In genomic region chr11:44531116-44531504, GRCh38 we compare ENCODE assay signal across 25 cellular contexts. TPM values are rescaled to one million over a fixed set of nuclear protein-coding genes. Genes with fewer than 3 reads are reported as not detected.
DNase-seq lines count a peak whose midpoint lies in the region; ATAC-seq and TF ChIP-seq lines count a peak whose summit lies in the region.
"Had no signal": no experiment of that assay in that cellular context is flagged by ENCODE, and none has a peak within 500 bp of the region (broad histone marks: within the 10 kb centered on the region; RNA-seq: fewer than 3 reads in every experiment).

No MANE protein-coding gene starts in this region.

- ATAC-seq in activated CD8-positive, alpha-beta T cell treated with anti-CD3 and anti-CD28 coated beads, Interleukin-2, amount 10 ng/mL, durations not matched to agents 7 days and 5 days, result no peak
- no peak for ATAC-seq in HG02885 (IDR thresholded peaks at IDR 0.05; ENCODE audit: poor library complexity, unreplicated experiment)
- no peak for ATAC-seq in GM21825 (IDR thresholded peaks at IDR 0.05; ENCODE audit: unreplicated experiment)
- ATAC-seq: gastroesophageal sphincter; naive thymus-derived CD8-positive, alpha-beta T cell had no signal

- no peak overlapping the region for H2BK15ac ChIP-seq in mesenchymal stem cell (ENCODE audit: low read depth, poor library complexity, severe bottlenecking)

- H3K27ac ChIP-seq in mesenchymal stem cell (ENCODE audit: low read length, poor library complexity, severe bottlenecking) (no peak overlapping the region), ovary (no peak overlapping the region)
- H3K27ac ChIP-seq: esophagus squamous epithelium, gastroesophageal sphincter, PC-9, SJCRH30, thyroid gland had no signal

- no peak overlapping the region for H3K4ac ChIP-seq in mesenchymal stem cell (ENCODE audit: low read depth in 1 of 2, low read length in 2 of 2)

- no peaks in the 10 kb centered on the region for H3K9me3 Mint-ChIP-seq in activated CD4-positive, alpha-beta T cell treated with anti-CD3 and anti-CD28 coated beads, Interleukin-2, amount 10 ng/mL, durations not matched to agents 7 days and 5 days
- H3K9me3 Mint-ChIP-seq in activated CD8-positive, alpha-beta T cell treated with anti-CD3 and anti-CD28 coated beads, Interleukin-2, amount 10 ng/mL, durations not matched to agents 7 days and 5 days (ENCODE audit: insufficient read depth), result no peaks in the 10 kb centered on the region
- H3K9me3 Mint-ChIP-seq: CD4-positive, CD25-positive, alpha-beta regulatory T cell; naive thymus-derived CD8-positive, alpha-beta T cell had no signal

- H4K8ac ChIP-seq in mesenchymal stem cell (ENCODE audit: low read length), result no peak overlapping the region

- H3K4me1 ChIP-seq in mesenchymal stem cell (ENCODE audit: control insufficient read depth, insufficient read depth, low read depth, low read length) (peaks cover 3% of the 10 kb centered on the region), ovary (ENCODE audit: insufficient read depth) (no peaks in the 10 kb centered on the region)
- H3K4me1 ChIP-seq: esophagus squamous epithelium, gastroesophageal sphincter, thyroid gland had no signal

- H3K27me3 ChIP-seq in H7 (ENCODE audit: control insufficient read depth, insufficient read depth, low read length) (no peaks in the 10 kb centered on the region), mesenchymal stem cell (ENCODE audit: control insufficient read depth in 1 of 2, insufficient read depth in 1 of 2, low read length in 2 of 2) (peaks cover 52 to 53% of the 10 kb centered on the region in 2 experiments), ovary (no peaks in the 10 kb centered on the region)
- H3K27me3 ChIP-seq: MG63, SJCRH30, thyroid gland had no signal

- H3K9ac ChIP-seq in mesenchymal stem cell (ENCODE audit: low read length), result no peak overlapping the region

- TF ChIP-seq CTCF in ovary (IDR thresholded peaks at IDR 0.05), result no peak

- H3K23ac ChIP-seq in mesenchymal stem cell (ENCODE audit: low read length in 2 of 2), result no peak overlapping the region

- H3K9me3 ChIP-seq in mesenchymal stem cell (ENCODE audit: control insufficient read depth, low read length) (no peaks in the 10 kb centered on the region), ovary (no peaks in the 10 kb centered on the region)
- H3K9me3 ChIP-seq: esophagus squamous epithelium, gastroesophageal sphincter, MG63, SJCRH30, thyroid gland had no signal

- no peak overlapping the region for H3K4me3 Mint-ChIP-seq in activated CD4-positive, alpha-beta T cell treated with anti-CD3 and anti-CD28 coated beads, Interleukin-2, amount 10 ng/mL, durations not matched to agents 7 days and 5 days
- no peak overlapping the region for H3K4me3 Mint-ChIP-seq in activated CD8-positive, alpha-beta T cell treated with anti-CD3 and anti-CD28 coated beads, Interleukin-2, amount 10 ng/mL, durations not matched to agents 7 days and 5 days
- H3K4me3 Mint-ChIP-seq: CD4-positive, CD25-positive, alpha-beta regulatory T cell; naive thymus-derived CD8-positive, alpha-beta T cell had no signal

- intact Hi-C loops in ovary (cut with DNase I), result loop anchor here (10.0 kb wide), 3 partner anchors 396 to 436 kb away; partner anchors contain the start of gene EXT2 (in 1 of the 4)

- CTCF ChIA-PET in activated CD4-positive, alpha-beta T cell treated with anti-CD3 and anti-CD28 coated beads, Interleukin-2, amount 10 ng/mL, durations not matched to agents 7 days and 5 days (lab: Charles Lee), result interaction anchor here (1.3 to 1.4 kb wide), 2 partner anchors 14 to 405 kb away, joined by 3 to 4 read pairs; no protein-coding TSS in a partner anchor
- CTCF ChIA-PET in activated CD8-positive, alpha-beta T cell treated with anti-CD3 and anti-CD28 coated beads, Interleukin-2, amount 10 ng/mL, durations not matched to agents 7 days and 5 days (lab: Charles Lee), result interaction anchor here (1.1 kb wide), 1 partner anchor 245 kb away, joined by 3 read pairs; no protein-coding TSS in a partner anchor

- H3K18ac ChIP-seq in mesenchymal stem cell (ENCODE audit: low read depth in 1 of 2, low read length in 2 of 2), result no peak overlapping the region

- H3K4me1 Mint-ChIP-seq in activated CD4-positive, alpha-beta T cell treated with anti-CD3 and anti-CD28 coated beads, Interleukin-2, amount 10 ng/mL, durations not matched to agents 7 days and 5 days, result peaks cover 26% of the 10 kb centered on the region
- peaks cover 27% of the 10 kb centered on the region for H3K4me1 Mint-ChIP-seq in activated CD8-positive, alpha-beta T cell treated with anti-CD3 and anti-CD28 coated beads, Interleukin-2, amount 10 ng/mL, durations not matched to agents 7 days and 5 days (ENCODE audit: low read depth)

- WGBS in mesenchymal stem cell, result 63% methylated on average over 8 of the region's 9 CpGs
- WGBS in ovary, 3 donors, result 47 to 65% (median 57%) methylated on average over 9 of the region's 9 CpGs

- no peaks in the 10 kb centered on the region for H3K36me3 ChIP-seq in H7 (replicated peaks; ENCODE audit: control insufficient read depth, insufficient read depth, low read length)
- no peaks in the 10 kb centered on the region for H3K36me3 ChIP-seq in mesenchymal stem cell (ENCODE audit: control insufficient read depth in 1 of 2, insufficient read depth in 2 of 2, low read depth in 1 of 2, low read length in 2 of 2)
- no peaks in the 10 kb centered on the region for H3K36me3 ChIP-seq in ovary
- H3K36me3 ChIP-seq: esophagus squamous epithelium, gastroesophageal sphincter, MG63, SJCRH30, thyroid gland had no signal

- DNase-seq in activated CD4-positive, alpha-beta T cell treated with anti-CD3 and anti-CD28 coated beads, Interleukin-2, amount 10 ng/mL, durations not matched to agents 7 days and 5 days, result no peak
- no peak for DNase-seq in activated CD4-positive, alpha-beta T cell treated with anti-CD3 and anti-CD28 coated beads for 48 hours
- DNase-seq in H7, result peak; percentile 22
- DNase-seq in activated CD8-positive, alpha-beta T cell treated with anti-CD3 and anti-CD28 coated beads, Interleukin-2, amount 10 ng/mL, durations not matched to agents 7 days and 5 days, result no peak
- DNase-seq in mesenchymal stem cell, result no peak
- no peak for DNase-seq in ovary
- DNase-seq: activated CD8-positive, alpha-beta memory T cell treated with anti-CD3 and anti-CD28 coated beads, Interleukin-2, amount 50 U/mL, for 4 hours; activated naive CD4-positive, alpha-beta T cell treated with Interleukin-2 at 50 U/mL for 16 hours; cerebellar nuclear complex; DMS79; effector CD4-positive, alpha-beta T cell; esophagus squamous epithelium; MG63; naive thymus-derived CD8-positive, alpha-beta T cell; NCI-H1436 treated with DMSO at 0.1 percent for 48 hours; NCI-H2171; PC-9; thyroid gland had no signal

- no peak for TF ChIP-seq EP300 in ovary (IDR thresholded peaks at IDR 0.05)

- H3K4me3 ChIP-seq in H7 (ENCODE audit: insufficient read depth, low read depth, low read length) (no peak overlapping the region), mesenchymal stem cell (ENCODE audit: insufficient read depth in 1 of 2, low read depth in 1 of 2, low read length in 2 of 2) (no peak overlapping the region), ovary (no peak overlapping the region)
- H3K4me3 ChIP-seq: esophagus squamous epithelium, gastroesophageal sphincter, GM12878, MG63, PC-9, SJCRH30, thyroid gland had no signal

- no peak overlapping the region for H2BK120ac ChIP-seq in mesenchymal stem cell (ENCODE audit: low read depth, low read length)

- POLR2A ChIA-PET in activated CD4-positive, alpha-beta T cell treated with anti-CD3 and anti-CD28 coated beads, Interleukin-2, amount 10 ng/mL, durations not matched to agents 7 days and 5 days (lab: Charles Lee), result no interaction called here
- POLR2A ChIA-PET in activated CD8-positive, alpha-beta T cell treated with anti-CD3 and anti-CD28 coated beads, Interleukin-2, amount 10 ng/mL, durations not matched to agents 7 days and 5 days (lab: Charles Lee), result no interaction called here

- peak overlapping the region; percentile 79 for H3K27ac Mint-ChIP-seq in activated CD4-positive, alpha-beta T cell treated with anti-CD3 and anti-CD28 coated beads, Interleukin-2, amount 10 ng/mL, durations not matched to agents 7 days and 5 days
- H3K27ac Mint-ChIP-seq in activated CD8-positive, alpha-beta T cell treated with anti-CD3 and anti-CD28 coated beads, Interleukin-2, amount 10 ng/mL, durations not matched to agents 7 days and 5 days, result peak overlapping the region; percentile 74
- H3K27ac Mint-ChIP-seq: CD4-positive, CD25-positive, alpha-beta regulatory T cell; progenitor cell of endocrine pancreas had no signal

- H3K27me3 Mint-ChIP-seq in activated CD4-positive, alpha-beta T cell treated with anti-CD3 and anti-CD28 coated beads, Interleukin-2, amount 10 ng/mL, durations not matched to agents 7 days and 5 days, result no peaks in the 10 kb centered on the region
- H3K27me3 Mint-ChIP-seq in activated CD8-positive, alpha-beta T cell treated with anti-CD3 and anti-CD28 coated beads, Interleukin-2, amount 10 ng/mL, durations not matched to agents 7 days and 5 days (ENCODE audit: low read depth), result peaks cover 8% of the 10 kb centered on the region
- H3K27me3 Mint-ChIP-seq: CD4-positive, CD25-positive, alpha-beta regulatory T cell had no signal

- no peak for TF ChIP-seq POLR2A in ovary (IDR thresholded peaks at IDR 0.05)

- H3K36me3 Mint-ChIP-seq in activated CD4-positive, alpha-beta T cell treated with anti-CD3 and anti-CD28 coated beads, Interleukin-2, amount 10 ng/mL, durations not matched to agents 7 days and 5 days (ENCODE audit: low read depth), result no peaks in the 10 kb centered on the region
- H3K36me3 Mint-ChIP-seq in activated CD8-positive, alpha-beta T cell treated with anti-CD3 and anti-CD28 coated beads, Interleukin-2, amount 10 ng/mL, durations not matched to agents 7 days and 5 days (ENCODE audit: low read depth), result no peaks in the 10 kb centered on the region
- H3K36me3 Mint-ChIP-seq: CD4-positive, CD25-positive, alpha-beta regulatory T cell; naive thymus-derived CD8-positive, alpha-beta T cell had no signal

- H2BK5ac ChIP-seq in mesenchymal stem cell (ENCODE audit: low read depth, low read length, poor library complexity, severe bottlenecking), result no peak overlapping the region

- peak overlapping the region in 1 of 2 experiments; percentile 11 for H3K14ac ChIP-seq in mesenchymal stem cell (ENCODE audit: low read length in 2 of 2)

- no peak overlapping the region for H2AFZ ChIP-seq in mesenchymal stem cell (ENCODE audit: low read depth, low read length)
- H2AFZ ChIP-seq: PC-9 had no signal

- no peak overlapping the region for H2AK5ac ChIP-seq in mesenchymal stem cell (ENCODE audit: low read length, severe bottlenecking)

- H3K4me2 ChIP-seq in mesenchymal stem cell (ENCODE audit: low read length, poor library complexity, severe bottlenecking), result no peak overlapping the region
- H3K4me2 ChIP-seq: PC-9 had no signal

- no peak overlapping the region for H2BK12ac ChIP-seq in mesenchymal stem cell (ENCODE audit: low read length in 2 of 2)

- H3K79me1 ChIP-seq in mesenchymal stem cell (replicated peaks; ENCODE audit: low read length, poor library complexity, severe bottlenecking), result no peaks in the 10 kb centered on the region

- H4K91ac ChIP-seq in mesenchymal stem cell (ENCODE audit: low read length), result peak overlapping the region; percentile 18

RNA-seq across cellular contexts. Expression of gene CD82, which starts 34.4 kb away (rescaled TPM):
- total RNA-seq in activated CD4-positive, alpha-beta T cell treated with anti-CD3 and anti-CD28 coated beads, Interleukin-2, amount 10 ng/mL, durations not matched to agents 7 days and 5 days, result 100 to 1,000 TPM; 126 to 128 TPM
- total RNA-seq in H7 (2014; rRNA removed; shearing (Covaris generic)), result 1.3 and 2.5 TPM in 2 replicates
- total RNA-seq in activated CD8-positive, alpha-beta T cell treated with anti-CD3 and anti-CD28 coated beads, Interleukin-2, amount 10 ng/mL, durations not matched to agents 7 days and 5 days, result 10 to 100 TPM; 68.2 to 72.9 TPM
- 196 TPM for polyA plus RNA-seq in mesenchymal stem cell (2013, experiment 1 of 2)
- 194 TPM for polyA plus RNA-seq in mesenchymal stem cell (2013, experiment 2 of 2)
- total RNA-seq in ovary, result 10 to 100 TPM in 6 of 7 donors, 1 to 10 TPM in 1; 6.9 to 74.9 (median 39.1) TPM
- polyA plus RNA-seq in ovary, result 10 to 100 TPM; 15.6 to 28.3 TPM
